1 cellular context compared by ENCODE assay signal in the genomic region with DNA sequence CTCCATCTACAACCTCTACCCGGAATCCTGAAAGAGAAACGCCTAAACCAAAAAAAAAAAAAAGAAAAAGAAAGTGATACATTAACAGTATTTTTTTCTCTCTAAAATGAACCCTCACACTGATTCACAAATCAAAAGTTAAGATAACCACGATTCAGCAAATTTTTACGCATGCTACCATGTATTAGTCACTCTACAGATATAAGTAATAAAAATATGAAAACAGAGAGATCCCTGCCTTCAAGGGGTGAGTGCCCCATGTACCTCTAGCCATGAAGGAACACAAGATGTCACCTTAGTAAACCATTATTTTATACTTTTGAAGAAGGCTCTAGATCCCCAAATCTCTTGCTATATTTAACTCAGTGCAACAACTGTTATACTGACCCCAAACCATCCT.
TF ChIP-seq lines count a peak whose summit lies in the region.

No MANE protein-coding gene starts in this region.

TF ChIP-seq in H1, 55 proteins besides CTCF, POLR2A, EP300 and RAD21:
- TF ChIP-seq MAFK (IDR thresholded peaks at IDR 0.05; ENCODE audit: low read depth, low read length) (0 out of 2 replicates have a peak, but pooled peaks have one; percentile 10), NRF1 (IDR thresholded peaks at IDR 0.05; ENCODE audit: low read depth, low read length) (no peak)
